Comparison of ENCODE assay signal across 1 cellular context in the genomic region with DNA sequence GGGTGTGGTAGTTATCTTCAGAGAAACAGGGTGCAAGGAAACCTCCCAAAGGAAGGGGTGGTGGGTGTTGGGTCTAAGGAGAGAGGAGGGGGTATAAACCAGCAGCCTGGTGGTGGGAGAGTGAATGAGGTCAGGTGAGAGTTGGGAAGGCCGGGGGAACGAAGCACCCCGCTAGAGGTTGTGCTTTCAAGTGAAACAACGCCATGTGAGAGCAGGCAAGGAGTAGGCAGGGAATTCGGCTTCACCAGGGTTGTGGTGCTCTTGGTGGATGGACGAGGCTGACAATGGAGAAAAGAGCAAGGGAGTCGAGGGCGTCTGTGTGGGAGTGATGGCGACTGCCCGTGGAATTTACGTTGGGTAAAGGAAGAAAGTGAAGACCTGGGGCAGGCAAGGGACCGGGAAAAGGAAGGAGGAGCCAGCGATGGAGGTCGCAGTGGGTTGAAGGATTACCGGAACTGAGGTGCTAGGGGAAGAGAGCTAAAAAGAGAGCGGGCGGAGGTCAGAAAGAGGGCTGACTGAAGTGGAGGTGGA.
TF ChIP-seq lines count a peak whose summit lies in the region.

No MANE protein-coding gene starts in this region.

TF ChIP-seq in GM23338, 12 proteins besides CTCF, POLR2A, EP300 and RAD21 (continued from another document):
- TF ChIP-seq, protein P1, sequence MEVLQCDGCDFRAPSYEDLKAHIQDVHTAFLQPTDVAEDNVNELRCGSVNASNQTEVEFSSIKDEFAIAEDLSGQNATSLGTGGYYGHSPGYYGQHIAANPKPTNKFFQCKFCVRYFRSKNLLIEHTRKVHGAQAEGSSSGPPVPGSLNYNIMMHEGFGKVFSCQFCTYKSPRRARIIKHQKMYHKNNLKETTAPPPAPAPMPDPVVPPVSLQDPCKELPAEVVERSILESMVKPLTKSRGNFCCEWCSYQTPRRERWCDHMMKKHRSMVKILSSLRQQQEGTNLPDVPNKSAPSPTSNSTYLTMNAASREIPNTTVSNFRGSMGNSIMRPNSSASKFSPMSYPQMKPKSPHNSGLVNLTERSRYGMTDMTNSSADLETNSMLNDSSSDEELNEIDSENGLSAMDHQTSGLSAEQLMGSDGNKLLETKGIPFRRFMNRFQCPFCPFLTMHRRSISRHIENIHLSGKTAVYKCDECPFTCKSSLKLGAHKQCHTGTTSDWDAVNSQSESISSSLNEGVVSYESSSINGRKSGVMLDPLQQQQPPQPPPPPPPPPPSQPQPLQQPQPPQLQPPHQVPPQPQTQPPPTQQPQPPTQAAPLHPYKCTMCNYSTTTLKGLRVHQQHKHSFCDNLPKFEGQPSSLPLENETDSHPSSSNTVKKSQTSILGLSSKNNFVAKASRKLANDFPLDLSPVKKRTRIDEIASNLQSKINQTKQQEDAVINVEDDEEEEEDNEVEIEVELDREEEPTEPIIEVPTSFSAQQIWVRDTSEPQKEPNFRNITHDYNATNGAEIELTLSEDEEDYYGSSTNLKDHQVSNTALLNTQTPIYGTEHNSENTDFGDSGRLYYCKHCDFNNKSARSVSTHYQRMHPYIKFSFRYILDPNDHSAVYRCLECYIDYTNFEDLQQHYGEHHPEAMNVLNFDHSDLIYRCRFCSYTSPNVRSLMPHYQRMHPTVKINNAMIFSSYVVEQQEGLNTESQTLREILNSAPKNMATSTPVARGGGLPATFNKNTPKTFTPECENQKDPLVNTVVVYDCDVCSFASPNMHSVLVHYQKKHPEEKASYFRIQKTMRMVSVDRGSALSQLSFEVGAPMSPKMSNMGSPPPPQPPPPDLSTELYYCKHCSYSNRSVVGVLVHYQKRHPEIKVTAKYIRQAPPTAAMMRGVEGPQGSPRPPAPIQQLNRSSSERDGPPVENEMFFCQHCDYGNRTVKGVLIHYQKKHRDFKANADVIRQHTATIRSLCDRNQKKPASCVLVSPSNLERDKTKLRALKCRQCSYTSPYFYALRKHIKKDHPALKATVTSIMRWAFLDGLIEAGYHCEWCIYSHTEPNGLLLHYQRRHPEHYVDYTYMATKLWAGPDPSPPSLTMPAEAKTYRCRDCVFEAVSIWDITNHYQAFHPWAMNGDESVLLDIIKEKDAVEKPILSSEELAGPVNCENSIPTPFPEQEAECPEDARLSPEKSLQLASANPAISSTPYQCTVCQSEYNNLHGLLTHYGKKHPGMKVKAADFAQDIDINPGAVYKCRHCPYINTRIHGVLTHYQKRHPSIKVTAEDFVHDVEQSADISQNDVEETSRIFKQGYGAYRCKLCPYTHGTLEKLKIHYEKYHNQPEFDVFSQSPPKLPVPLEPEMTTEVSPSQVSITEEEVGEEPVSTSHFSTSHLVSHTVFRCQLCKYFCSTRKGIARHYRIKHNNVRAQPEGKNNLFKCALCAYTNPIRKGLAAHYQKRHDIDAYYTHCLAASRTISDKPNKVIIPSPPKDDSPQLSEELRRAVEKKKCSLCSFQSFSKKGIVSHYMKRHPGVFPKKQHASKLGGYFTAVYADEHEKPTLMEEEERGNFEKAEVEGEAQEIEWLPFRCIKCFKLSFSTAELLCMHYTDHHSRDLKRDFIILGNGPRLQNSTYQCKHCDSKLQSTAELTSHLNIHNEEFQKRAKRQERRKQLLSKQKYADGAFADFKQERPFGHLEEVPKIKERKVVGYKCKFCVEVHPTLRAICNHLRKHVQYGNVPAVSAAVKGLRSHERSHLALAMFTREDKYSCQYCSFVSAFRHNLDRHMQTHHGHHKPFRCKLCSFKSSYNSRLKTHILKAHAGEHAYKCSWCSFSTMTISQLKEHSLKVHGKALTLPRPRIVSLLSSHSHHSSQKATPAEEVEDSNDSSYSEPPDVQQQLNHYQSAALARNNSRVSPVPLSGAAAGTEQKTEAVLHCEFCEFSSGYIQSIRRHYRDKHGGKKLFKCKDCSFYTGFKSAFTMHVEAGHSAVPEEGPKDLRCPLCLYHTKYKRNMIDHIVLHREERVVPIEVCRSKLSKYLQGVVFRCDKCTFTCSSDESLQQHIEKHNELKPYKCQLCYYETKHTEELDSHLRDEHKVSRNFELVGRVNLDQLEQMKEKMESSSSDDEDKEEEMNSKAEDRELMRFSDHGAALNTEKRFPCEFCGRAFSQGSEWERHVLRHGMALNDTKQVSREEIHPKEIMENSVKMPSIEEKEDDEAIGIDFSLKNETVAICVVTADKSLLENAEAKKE (CRISPR knock-in tag; IDR thresholded peaks at IDR 0.05) = no peak
- no peak for TF ChIP-seq ZNF114 (CRISPR knock-in tag; IDR thresholded peaks at IDR 0.05)
- TF ChIP-seq NANOG (IDR thresholded peaks at IDR 0.05; ENCODE audit: borderline replicate concordance) = no peak
- TF ChIP-seq, protein P2, sequence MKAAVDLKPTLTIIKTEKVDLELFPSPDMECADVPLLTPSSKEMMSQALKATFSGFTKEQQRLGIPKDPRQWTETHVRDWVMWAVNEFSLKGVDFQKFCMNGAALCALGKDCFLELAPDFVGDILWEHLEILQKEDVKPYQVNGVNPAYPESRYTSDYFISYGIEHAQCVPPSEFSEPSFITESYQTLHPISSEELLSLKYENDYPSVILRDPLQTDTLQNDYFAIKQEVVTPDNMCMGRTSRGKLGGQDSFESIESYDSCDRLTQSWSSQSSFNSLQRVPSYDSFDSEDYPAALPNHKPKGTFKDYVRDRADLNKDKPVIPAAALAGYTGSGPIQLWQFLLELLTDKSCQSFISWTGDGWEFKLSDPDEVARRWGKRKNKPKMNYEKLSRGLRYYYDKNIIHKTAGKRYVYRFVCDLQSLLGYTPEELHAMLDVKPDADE (IDR thresholded peaks at IDR 0.05) = no peak
- TF ChIP-seq STAT1 (IDR thresholded peaks at IDR 0.05; ENCODE audit: unreplicated experiment) = no peak
- TF ChIP-seq JUNB (IDR thresholded peaks at IDR 0.05; ENCODE audit: unreplicated experiment) = no peak
- TF ChIP-seq POLR2AphosphoS5 (IDR thresholded peaks at IDR 0.05; ENCODE audit: low read depth) = no peak
- no peak for TF ChIP-seq EZH2 (IDR thresholded peaks at IDR 0.05; ENCODE audit: low read depth, unreplicated experiment)
